12 cellular contexts compared by ENCODE assay signal in genomic region chr9:127780126-127780885, GRCh38. TPM values are rescaled to one million over a fixed set of nuclear protein-coding genes. Genes with fewer than 3 reads are reported as not detected.
A peak's percentile ranks its signal among the peaks of the same experiment; 100 is the strongest.
DNase-seq lines count a peak whose midpoint lies in the region; ATAC-seq, FAIRE-seq and TF ChIP-seq lines count a peak whose summit lies in the region.
"Had no signal": no experiment of that assay in that cellular context is flagged by ENCODE, and none has a peak within 500 bp of the region (broad histone marks: within the 10 kb centered on the region; RNA-seq: fewer than 3 reads in every experiment).

No MANE protein-coding gene starts in this region.

- WGBS in thymus: 90% methylated on average over 20 of the region's 20 CpGs

- FAIRE-seq in D721Med (lab: Jason Lieb, UNC): no peak

- peaks cover 10% of the 10 kb centered on the region for H3K36me3 ChIP-seq in thymus (ENCODE audit: control insufficient read depth, insufficient read depth)
- H3K36me3 ChIP-seq: breast epithelium, prostate gland, vagina had no signal

- H3K27ac ChIP-seq in VCaP (peak overlapping the region; percentile 4; the same call in 1 of the 2 replicates), thymus (ENCODE audit: low read depth) (peak overlapping the region; percentile 61)
- H3K27ac ChIP-seq: prostate gland had no signal

- no peak for ATAC-seq in Right ventricle myocardium superior (ENCODE audit: poor library complexity)

- no peak overlapping the region for H3K4me3 ChIP-seq in thymus (ENCODE audit: low read length)
- H3K4me3 ChIP-seq: breast epithelium, prostate gland, vagina had no signal

- intact Hi-C loops in Right ventricle myocardium superior (cut with DNase I): loop anchor here (5.0 kb wide), 1 partner anchor 43 kb away; the partner anchor contains the start of gene TOR2A
- intact Hi-C loops in cardiac septum (cut with DNase I): no loop called here

- peaks cover 41% of the 10 kb centered on the region for H3K4me1 ChIP-seq in thymus (ENCODE audit: control insufficient read depth, insufficient read depth, low read length)
- H3K4me1 ChIP-seq: prostate gland had no signal

- TF ChIP-seq CTCF in VCaP (conservative IDR thresholded peaks at IDR 0.05) (no peak), D721Med (IDR thresholded peaks at IDR 0.05; ENCODE audit: insufficient read depth, missing control alignments) (no peak)

- DNase-seq in Right ventricle myocardium superior: peak; percentile 36
- DNase-seq in cardiac septum (ENCODE audit: low spot score): no peak
- DNase-seq in hippocampal formation (lab: John Stamatoyannopoulos, UW): peak; percentile 39 to 52
- no peak for DNase-seq in Kasumi-1 (lab: John Stamatoyannopoulos, UW)
- DNase-seq in DMS153 treated with DMSO at 0.1 percent for 48 hours (lab: John Stamatoyannopoulos, UW; ENCODE audit: unreplicated experiment): no peak
- no peak for DNase-seq in D721Med (ENCODE audit: insufficient read length, low spot score)
- DNase-seq: NCI-H1436 had no signal

- H3K9me3 ChIP-seq in thymus (ENCODE audit: control insufficient read depth): no peaks in the 10 kb centered on the region
- H3K9me3 ChIP-seq: breast epithelium, prostate gland, vagina had no signal

- H3K27me3 ChIP-seq in thymus (ENCODE audit: control insufficient read depth, insufficient read depth): no peaks in the 10 kb centered on the region
- H3K27me3 ChIP-seq: breast epithelium, vagina had no signal

RNA-seq across cellular contexts. Expression of gene SH2D3C, which starts 1.8 kb away (rescaled TPM):
- total RNA-seq in Right ventricle myocardium superior (18.2 TPM), cardiac septum (16.0 TPM)
- polyA plus RNA-seq in thymus: 25.1 TPM

RNA-seq across cellular contexts. Expression of gene CDK9, which starts 5.5 kb away (rescaled TPM):
- total RNA-seq in Right ventricle myocardium superior (44.4 TPM), cardiac septum (48.7 TPM)
- polyA plus RNA-seq in thymus: 122 TPM

RNA-seq across cellular contexts. Expression of gene FPGS, which starts 22.4 kb away (rescaled TPM):
- 31.5 TPM for total RNA-seq in Right ventricle myocardium superior
- total RNA-seq in cardiac septum: 36.5 TPM
- polyA plus RNA-seq in thymus: 48.4 TPM

RNA-seq across cellular contexts. Expression of gene TOR2A, which starts 45.2 kb away (rescaled TPM):
- total RNA-seq in Right ventricle myocardium superior (3.3 TPM), cardiac septum (4.4 TPM)
- 19.3 TPM for polyA plus RNA-seq in thymus

Comparison
In these comparisons a context has a peak if more than half of its experiments do, and no peak if none do; other contexts are left out.
1. DNase-seq: peak in Right ventricle myocardium superior (single experiment) and hippocampal formation (2 of 2); none in cardiac septum (single experiment), Kasumi-1 (0 of 2), DMS153 treated with DMSO at 0.1 percent for 48 hours (single experiment) and D721Med (single experiment).